31 cellular contexts compared by ENCODE assay signal in genomic region chr17:38903404-38903803, GRCh38. TPM values are rescaled to one million over a fixed set of nuclear protein-coding genes. Genes with fewer than 3 reads are reported as not detected.
DNase-seq lines count a peak whose midpoint lies in the region; ATAC-seq and TF ChIP-seq lines count a peak whose summit lies in the region.
"Had no signal": no experiment of that assay in that cellular context is flagged by ENCODE, and none has a peak within 500 bp of the region (broad histone marks: within the 10 kb centered on the region; RNA-seq: fewer than 3 reads in every experiment).

No MANE protein-coding gene starts in this region.

- H3K27me3 ChIP-seq in BLaER1 treated with 17β-estradiol and CSF1 and Interleukin-3, amounts not matched to agents 10 nM and 100 nM: no peaks in the 10 kb centered on the region
- H3K27me3 ChIP-seq in CD4-positive, alpha-beta T cell (ENCODE audit: control insufficient read depth, insufficient read depth, low read length): no peaks in the 10 kb centered on the region
- no peaks in the 10 kb centered on the region for H3K27me3 ChIP-seq in vagina
- H3K27me3 ChIP-seq in dorsolateral prefrontal cortex: no peaks in the 10 kb centered on the region
- H3K27me3 ChIP-seq: breast epithelium, colonic mucosa, esophagus muscularis mucosa, hepatocyte, uterus had no signal

- peaks cover 0 to 11% (median 6%) of the 10 kb centered on the region in 11 experiments; a peak in 7 of 22 replicates for H3K9me3 ChIP-seq in BLaER1 treated with 17β-estradiol and CSF1 and Interleukin-3, amounts not matched to agents 10 nM and 100 nM (replicated peaks in 1 of 11)
- H3K9me3 ChIP-seq in CD4-positive, alpha-beta T cell (ENCODE audit: control insufficient read depth, low read length): no peaks in the 10 kb centered on the region
- no peaks in the 10 kb centered on the region for H3K9me3 ChIP-seq in vagina
- H3K9me3 ChIP-seq: breast epithelium, colonic mucosa, esophagus muscularis mucosa, thoracic aorta, uterus had no signal

- no peak for TF ChIP-seq POLR2A in vagina (IDR thresholded peaks at IDR 0.05)

- H3K4me3 Mint-ChIP-seq in CD4-positive, alpha-beta T cell: no peak overlapping the region
- H3K4me3 Mint-ChIP-seq in activated T-helper 17 cell treated with anti-CD3 and anti-CD28 coated beads, Interleukin-2, amount 50 U/mL, for 72 hours: no peak overlapping the region
- H3K4me3 Mint-ChIP-seq in immature natural killer cell: peak overlapping the region; percentile 44 to 74 (median 61)

- H3K4me3 ChIP-seq in BLaER1 treated with 17β-estradiol and CSF1 and Interleukin-3, amounts not matched to agents 10 nM and 100 nM: no peak overlapping the region
- H3K4me3 ChIP-seq in vagina: no peak overlapping the region
- H3K4me3 ChIP-seq in dorsolateral prefrontal cortex: no peak overlapping the region
- H3K4me3 ChIP-seq: breast epithelium, colonic mucosa, esophagus muscularis mucosa, hepatocyte, thoracic aorta, uterus had no signal

- H3K4me2 ChIP-seq in BLaER1 treated with 17β-estradiol and CSF1 and Interleukin-3, amounts not matched to agents 10 nM and 100 nM: peak overlapping the region in 2 of 11 experiments; percentile 94 to 98; a peak in 1 of 22 replicates
- H3K4me2 ChIP-seq: hepatocyte had no signal

- POLR2A ChIA-PET in CD4-positive, alpha-beta T cell (lab: Charles Lee): interaction anchor here (2.1 to 4.3 kb wide), 2 partner anchors 50 to 297 kb away, joined by 5 to 14 read pairs; partner anchors contain the start of genes RPL19 and RPL23

- ATAC-seq in CD4-positive, alpha-beta T cell (ENCODE audit: poor library complexity): no peak
- ATAC-seq in activated T-helper 17 cell treated with anti-CD3 and anti-CD28 coated beads, Interleukin-2, amount 50 U/mL, for 72 hours (replicated peaks): no peak
- no peak for ATAC-seq in GM21381 (IDR thresholded peaks at IDR 0.05; ENCODE audit: unreplicated experiment)
- ATAC-seq: left cardiac atrium, Panc1, sciatic nerve had no signal

- peaks cover 68% of the 10 kb centered on the region for H3K36me3 Mint-ChIP-seq in CD4-positive, alpha-beta T cell (ENCODE audit: low read depth)
- H3K36me3 Mint-ChIP-seq in activated T-helper 17 cell treated with anti-CD3 and anti-CD28 coated beads, Interleukin-2, amount 50 U/mL, for 72 hours (ENCODE audit: low read depth): peaks cover 86% of the 10 kb centered on the region
- peaks cover 7 to 16% (median 14%) of the 10 kb centered on the region in 3 donors for H3K36me3 Mint-ChIP-seq in immature natural killer cell

- CTCF ChIA-PET in CD4-positive, alpha-beta T cell (lab: Charles Lee): interaction anchor here (1.0 to 1.4 kb wide), 2 partner anchors 13 to 21 kb away, joined by 4 read pairs; no protein-coding TSS in a partner anchor

- peaks cover 0 to 76% (median 11%) of the 10 kb centered on the region in 11 experiments; a peak in 10 of 22 replicates for H4K20me1 ChIP-seq in BLaER1 treated with 17β-estradiol and CSF1 and Interleukin-3, amounts not matched to agents 10 nM and 100 nM

- peaks cover 77 to 92% (median 86%) of the 10 kb centered on the region in 10 experiments for H3K4me1 ChIP-seq in BLaER1 treated with 17β-estradiol and CSF1 and Interleukin-3, amounts not matched to agents 10 nM and 100 nM
- H3K4me1 ChIP-seq in vagina: peaks cover 63% of the 10 kb centered on the region

- H3K9me3 Mint-ChIP-seq in CD4-positive, alpha-beta T cell: no peaks in the 10 kb centered on the region
- H3K9me3 Mint-ChIP-seq in activated T-helper 17 cell treated with anti-CD3 and anti-CD28 coated beads, Interleukin-2, amount 50 U/mL, for 72 hours: no peaks in the 10 kb centered on the region
- H3K9me3 Mint-ChIP-seq in immature natural killer cell: no peaks in the 10 kb centered on the region

- H3K36me3 ChIP-seq in BLaER1 treated with 17β-estradiol and CSF1 and Interleukin-3, amounts not matched to agents 10 nM and 100 nM: peaks cover 33 to 74% (median 65%) of the 10 kb centered on the region in 11 experiments
- H3K36me3 ChIP-seq in vagina: peaks cover 0 to 12% of the 10 kb centered on the region in 2 donors
- H3K36me3 ChIP-seq: breast epithelium, colonic mucosa, uterus had no signal

- peak overlapping the region; percentile 64 for H3K27ac Mint-ChIP-seq in CD4-positive, alpha-beta T cell
- H3K27ac Mint-ChIP-seq in activated T-helper 17 cell treated with anti-CD3 and anti-CD28 coated beads, Interleukin-2, amount 50 U/mL, for 72 hours: peak overlapping the region; percentile 16
- H3K27ac Mint-ChIP-seq in immature natural killer cell: peak overlapping the region; percentile 91 to 99 (median 98)

- H3K27me3 Mint-ChIP-seq in CD4-positive, alpha-beta T cell: no peaks in the 10 kb centered on the region
- H3K27me3 Mint-ChIP-seq in activated T-helper 17 cell treated with anti-CD3 and anti-CD28 coated beads, Interleukin-2, amount 50 U/mL, for 72 hours: no peaks in the 10 kb centered on the region
- H3K27me3 Mint-ChIP-seq in immature natural killer cell (ENCODE audit: low read depth in 3 of 3): peaks cover 16 to 26% (median 21%) of the 10 kb centered on the region in 3 donors

- H3K9ac ChIP-seq in BLaER1 treated with 17β-estradiol and CSF1 and Interleukin-3, amounts not matched to agents 10 nM and 100 nM: no peak overlapping the region

- DNase-seq in CD4-positive, alpha-beta T cell: no peak
- DNase-seq in immature natural killer cell: no peak
- DNase-seq in vagina (ENCODE audit: extremely low spot score in 2 of 2): no peak
- DNase-seq in NCI-H748 (lab: John Stamatoyannopoulos, UW; ENCODE audit: unreplicated experiment): no peak
- DNase-seq in dorsolateral prefrontal cortex: no peak
- DNase-seq: activated CD4-positive, alpha-beta T cell treated with anti-CD3 and anti-CD28 coated beads, Interleukin-2, amount 50 U/mL, for 48 hours; activated gamma-delta T cell; amygdala; colonic mucosa; foreskin melanocyte; GOT3; IMR-90; NCI-H1105; NCI-H1930; NCI-H524 treated with DMSO at 0.1 percent for 48 hours; SHP77 treated with DMSO at 0.1 percent for 48 hours; stimulated activated CD4-positive, alpha-beta T cell treated with anti-CD3 and anti-CD28 coated beads, Interleukin-12 subunit alpha, Interleukin-12 subunit beta, amount 100 ng/mL, for 4 hours; stimulated activated CD4-positive, alpha-beta T cell treated with anti-CD3 and anti-CD28 coated beads, Interleukin-4, amount 100 ng/mL, for 24 hours; stimulated activated naive CD4-positive, alpha-beta T cell; uterus had no signal

- intact Hi-C loops in CD4-positive, alpha-beta T cell (cut with DNase I, micrococcal nuclease): no loop called here
- intact Hi-C loops in vagina (cut with DNase I): no loop called here
- intact Hi-C loops in dorsolateral prefrontal cortex (cut with DNase I): no loop called here

- H3K4me1 Mint-ChIP-seq in CD4-positive, alpha-beta T cell (ENCODE audit: low read depth): peaks cover 47% of the 10 kb centered on the region
- H3K4me1 Mint-ChIP-seq in activated T-helper 17 cell treated with anti-CD3 and anti-CD28 coated beads, Interleukin-2, amount 50 U/mL, for 72 hours: peaks cover 31% of the 10 kb centered on the region
- H3K4me1 Mint-ChIP-seq in immature natural killer cell: peaks cover 86 to 93% of the 10 kb centered on the region in 2 donors

- H3K27ac ChIP-seq in BLaER1 treated with 17β-estradiol and CSF1 and Interleukin-3, amounts not matched to agents 10 nM and 100 nM: peak overlapping the region in 8 of 11 experiments; percentile 15 to 99 (median 96); a peak in 11 of 22 replicates
- no peak overlapping the region for H3K27ac ChIP-seq in CD4-positive, alpha-beta T cell (ENCODE audit: low read depth, low read length)
- no peak overlapping the region for H3K27ac ChIP-seq in vagina
- H3K27ac ChIP-seq in dorsolateral prefrontal cortex: no peak overlapping the region
- H3K27ac ChIP-seq: breast epithelium, C4-2B, colonic mucosa, hepatocyte had no signal

- TF ChIP-seq CTCF in CD4-positive, alpha-beta T cell (IDR thresholded peaks at IDR 0.05): no peak
- no peak for TF ChIP-seq CTCF in vagina (IDR thresholded peaks at IDR 0.05)
- no peak for TF ChIP-seq CTCF in dorsolateral prefrontal cortex (IDR thresholded peaks at IDR 0.05 in 54 of 56, conservative IDR thresholded peaks at IDR 0.05 in 2 of 56; ENCODE audit: low read depth in 1 of 56, partially characterized antibody in 56 of 56)

RNA-seq across cellular contexts. Expression of gene LASP1, which starts 33.5 kb away (rescaled TPM):
- 10 to 100 TPM; 50.1 to 50.5 TPM for total RNA-seq in CD4-positive, alpha-beta T cell
- 100 to 1,000 TPM; 116 to 172 TPM for total RNA-seq in activated T-helper 17 cell treated with anti-CD3 and anti-CD28 coated beads, Interleukin-2, amount 50 U/mL, for 72 hours
- 100 to 1,000 TPM in 1 of 3 donors, 10 to 100 TPM in 2; 94.3 to 171 (median 96.5) TPM for polyA plus RNA-seq in immature natural killer cell
- total RNA-seq in vagina (69.0 TPM), dorsolateral prefrontal cortex (100 to 1,000 TPM in 14 of 120 experiments, 10 to 100 TPM in 106; 54.6 to 125 (median 90.0) TPM)

RNA-seq across cellular contexts. Expression of gene RPL23, which starts 49.9 kb away (rescaled TPM):
- total RNA-seq in CD4-positive, alpha-beta T cell: 1,000 to 10,000 TPM; 2,293 to 2,296 TPM
- 1,000 to 10,000 TPM; 1,686 to 2,077 TPM for total RNA-seq in activated T-helper 17 cell treated with anti-CD3 and anti-CD28 coated beads, Interleukin-2, amount 50 U/mL, for 72 hours
- polyA plus RNA-seq in immature natural killer cell: 100 to 1,000 TPM; 285 to 713 (median 532) TPM
- total RNA-seq in vagina (1,585 TPM), dorsolateral prefrontal cortex (100 to 1,000 TPM; 239 to 571 (median 364) TPM)

Comparison
In these comparisons a context has a peak if more than half of its experiments do, and no peak if none do; other contexts are left out.
1. H3K27ac ChIP-seq: peak in BLaER1 treated with 17β-estradiol and CSF1 and Interleukin-3, amounts not matched to agents 10 nM and 100 nM (8 of 11); none in CD4-positive, alpha-beta T cell (single experiment), vagina (single experiment) and dorsolateral prefrontal cortex (0 of 59).
2. H3K27ac Mint-ChIP-seq: peak in every context shown above with its lines; median percentile 98 in immature natural killer cell; 64 in CD4-positive, alpha-beta T cell; 16 in activated T-helper 17 cell treated with anti-CD3 and anti-CD28 coated beads, Interleukin-2, amount 50 U/mL, for 72 hours.
3. H3K4me3 Mint-ChIP-seq: peak in immature natural killer cell (5 of 5); none in CD4-positive, alpha-beta T cell (single experiment) and activated T-helper 17 cell treated with anti-CD3 and anti-CD28 coated beads, Interleukin-2, amount 50 U/mL, for 72 hours (single experiment).